Comparison of ENCODE assay signal across 1 cellular context in genomic region chr19:16112778-16113177, GRCh38.
TF ChIP-seq lines count a peak whose summit lies in the region.

No MANE protein-coding gene starts in this region.

TF ChIP-seq in HepG2, 621 proteins besides CTCF, POLR2A, EP300 and RAD21:
- TF ChIP-seq SALL2 (CRISPR knock-in tag; IDR thresholded peaks at IDR 0.05) (no peak), GFI1 (CRISPR knock-in tag; IDR thresholded peaks at IDR 0.05; ENCODE audit: borderline replicate concordance) (no peak), KAT8 (CRISPR knock-in tag; IDR thresholded peaks at IDR 0.05) (no peak), ZNF138 (CRISPR knock-in tag; IDR thresholded peaks at IDR 0.05; ENCODE audit: low read depth) (no peak), KLF15 (CRISPR knock-in tag; IDR thresholded peaks at IDR 0.05; ENCODE audit: borderline replicate concordance) (no peak), ZNF567 (CRISPR knock-in tag; IDR thresholded peaks at IDR 0.05; ENCODE audit: borderline replicate concordance) (no peak), ZNF564 (CRISPR knock-in tag; IDR thresholded peaks at IDR 0.05) (no peak), ADNP (CRISPR knock-in tag; IDR thresholded peaks at IDR 0.05) (no peak), ZNF770 (CRISPR knock-in tag; IDR thresholded peaks at IDR 0.05) (no peak), ZNF530 (CRISPR knock-in tag; IDR thresholded peaks at IDR 0.05; ENCODE audit: low read depth) (no peak), SRSF4 (IDR thresholded peaks at IDR 0.05; ENCODE audit: low read depth, low read length, poor library complexity, severe bottlenecking) (no peak), KDM4B (CRISPR knock-in tag; IDR thresholded peaks at IDR 0.05) (no peak), CSRNP2 (CRISPR knock-in tag; conservative IDR thresholded peaks at IDR 0.05; ENCODE audit: low read depth) (no peak), ZNF562 (CRISPR knock-in tag; IDR thresholded peaks at IDR 0.05; ENCODE audit: borderline replicate concordance) (no peak)
- TF ChIP-seq, protein P1, sequence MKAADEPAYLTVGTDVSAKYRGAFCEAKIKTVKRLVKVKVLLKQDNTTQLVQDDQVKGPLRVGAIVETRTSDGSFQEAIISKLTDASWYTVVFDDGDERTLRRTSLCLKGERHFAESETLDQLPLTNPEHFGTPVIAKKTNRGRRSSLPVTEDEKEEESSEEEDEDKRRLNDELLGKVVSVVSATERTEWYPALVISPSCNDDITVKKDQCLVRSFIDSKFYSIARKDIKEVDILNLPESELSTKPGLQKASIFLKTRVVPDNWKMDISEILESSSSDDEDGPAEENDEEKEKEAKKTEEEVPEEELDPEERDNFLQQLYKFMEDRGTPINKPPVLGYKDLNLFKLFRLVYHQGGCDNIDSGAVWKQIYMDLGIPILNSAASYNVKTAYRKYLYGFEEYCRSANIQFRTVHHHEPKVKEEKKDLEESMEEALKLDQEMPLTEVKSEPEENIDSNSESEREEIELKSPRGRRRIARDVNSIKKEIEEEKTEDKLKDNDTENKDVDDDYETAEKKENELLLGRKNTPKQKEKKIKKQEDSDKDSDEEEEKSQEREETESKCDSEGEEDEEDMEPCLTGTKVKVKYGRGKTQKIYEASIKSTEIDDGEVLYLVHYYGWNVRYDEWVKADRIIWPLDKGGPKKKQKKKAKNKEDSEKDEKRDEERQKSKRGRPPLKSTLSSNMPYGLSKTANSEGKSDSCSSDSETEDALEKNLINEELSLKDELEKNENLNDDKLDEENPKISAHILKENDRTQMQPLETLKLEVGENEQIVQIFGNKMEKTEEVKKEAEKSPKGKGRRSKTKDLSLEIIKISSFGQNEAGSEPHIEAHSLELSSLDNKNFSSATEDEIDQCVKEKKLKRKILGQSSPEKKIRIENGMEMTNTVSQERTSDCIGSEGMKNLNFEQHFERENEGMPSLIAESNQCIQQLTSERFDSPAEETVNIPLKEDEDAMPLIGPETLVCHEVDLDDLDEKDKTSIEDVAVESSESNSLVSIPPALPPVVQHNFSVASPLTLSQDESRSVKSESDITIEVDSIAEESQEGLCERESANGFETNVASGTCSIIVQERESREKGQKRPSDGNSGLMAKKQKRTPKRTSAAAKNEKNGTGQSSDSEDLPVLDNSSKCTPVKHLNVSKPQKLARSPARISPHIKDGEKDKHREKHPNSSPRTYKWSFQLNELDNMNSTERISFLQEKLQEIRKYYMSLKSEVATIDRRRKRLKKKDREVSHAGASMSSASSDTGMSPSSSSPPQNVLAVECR (CRISPR knock-in tag; IDR thresholded peaks at IDR 0.05; ENCODE audit: borderline replicate concordance): no peak
- TF ChIP-seq, protein P2, sequence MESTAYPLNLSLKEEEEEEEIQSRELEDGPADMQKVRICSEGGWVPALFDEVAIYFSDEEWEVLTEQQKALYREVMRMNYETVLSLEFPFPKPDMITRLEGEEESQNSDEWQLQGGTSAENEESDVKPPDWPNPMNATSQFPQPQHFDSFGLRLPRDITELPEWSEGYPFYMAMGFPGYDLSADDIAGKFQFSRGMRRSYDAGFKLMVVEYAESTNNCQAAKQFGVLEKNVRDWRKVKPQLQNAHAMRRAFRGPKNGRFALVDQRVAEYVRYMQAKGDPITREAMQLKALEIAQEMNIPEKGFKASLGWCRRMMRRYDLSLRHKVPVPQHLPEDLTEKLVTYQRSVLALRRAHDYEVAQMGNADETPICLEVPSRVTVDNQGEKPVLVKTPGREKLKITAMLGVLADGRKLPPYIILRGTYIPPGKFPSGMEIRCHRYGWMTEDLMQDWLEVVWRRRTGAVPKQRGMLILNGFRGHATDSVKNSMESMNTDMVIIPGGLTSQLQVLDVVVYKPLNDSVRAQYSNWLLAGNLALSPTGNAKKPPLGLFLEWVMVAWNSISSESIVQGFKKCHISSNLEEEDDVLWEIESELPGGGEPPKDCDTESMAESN (CRISPR knock-in tag; conservative IDR thresholded peaks at IDR 0.05): no peak
